15 cellular contexts compared by ENCODE assay signal in genomic region chr1:30476911-30477459, GRCh38.
DNase-seq lines count a peak whose midpoint lies in the region; ATAC-seq and TF ChIP-seq lines count a peak whose summit lies in the region.
"Had no signal": no experiment of that assay in that cellular context is flagged by ENCODE, and none has a peak within 500 bp of the region (broad histone marks: within the 10 kb centered on the region; RNA-seq: fewer than 3 reads in every experiment).

No MANE protein-coding gene starts in this region.

- H3K23ac ChIP-seq in IMR-90 (ENCODE audit: low read depth, low read length): no peak overlapping the region
- H3K23ac ChIP-seq in neuronal stem cell (ENCODE audit: low read depth, low read length, poor library complexity): no peak overlapping the region

- H2BK15ac ChIP-seq in IMR-90 (ENCODE audit: low read depth, low read length) (no peak overlapping the region), neuronal stem cell (ENCODE audit: low read length) (no peak overlapping the region)

- H3K14ac ChIP-seq in IMR-90 (replicated peaks; ENCODE audit: low read depth, low read length) (no peak overlapping the region), neuronal stem cell (ENCODE audit: low read length) (peak overlapping the region; percentile 86)

- no peak overlapping the region for H2AK9ac ChIP-seq in IMR-90 (replicated peaks; ENCODE audit: low read depth, low read length, poor library complexity)

- dilution Hi-C loops in IMR-90 (cut with HindIII; ENCODE audit: low sequenced_read_pairs, unreplicated experiment): no loop called here

- no peak overlapping the region for H2AFZ ChIP-seq in GM23338
- no peak overlapping the region for H2AFZ ChIP-seq in IMR-90 (replicated peaks; ENCODE audit: low read length, poor library complexity)
- H2AFZ ChIP-seq in neuronal stem cell (ENCODE audit: low read length): no peak overlapping the region

- CTCF ChIA-PET in IMR-90 (lab: Yijun Ruan, JAX): no interaction called here

- no peak overlapping the region for H3K4me3 ChIP-seq in GM23338
- H3K4me3 ChIP-seq in IMR-90 (ENCODE audit: insufficient read depth, low read depth, low read length): no peak overlapping the region
- H3K4me3 ChIP-seq in neuronal stem cell (ENCODE audit: low read length in 2 of 2): no peak overlapping the region
- no peak overlapping the region for H3K4me3 ChIP-seq in spleen
- H3K4me3 ChIP-seq in right atrium auricular region: no peak overlapping the region
- no peak overlapping the region for H3K4me3 ChIP-seq in brain microvascular endothelial cell (ENCODE audit: low read depth, low read length)
- H3K4me3 ChIP-seq: GM12878 had no signal

- peaks cover 38% of the 10 kb centered on the region for H3K9me3 Mint-ChIP-seq in GM23338

- H3F3A ChIP-seq in GM23338 (replicated peaks; ENCODE audit: low read depth): no peaks in the 10 kb centered on the region

- ATAC-seq in GM23338 (no peak), IMR-90 (ENCODE audit: low read depth) (no peak), GM18519 (IDR thresholded peaks at IDR 0.05; ENCODE audit: low FRiP score, unreplicated experiment) (no peak)
- ATAC-seq: GM12878 had no signal

- H3K27ac Mint-ChIP-seq in GM23338: peak overlapping the region; percentile 1; the same call in 1 of the 2 replicates
- H3K27ac Mint-ChIP-seq: CD4-positive, alpha-beta memory T cell had no signal

- intact Hi-C loops in IMR-90 (cut with micrococcal nuclease): no loop called here
- intact Hi-C loops in spleen (cut with DNase I; ENCODE audit: low total_unique reads): no loop called here

- no TSS peak for BruUV-seq in IMR-90 (replicated peaks; lab: Mats Ljungman, UMichigan)

- no peaks in the 10 kb centered on the region for H3K79me1 ChIP-seq in IMR-90 (ENCODE audit: low read depth in 1 of 2, low read length in 2 of 2)
- peaks cover 2% of the 10 kb centered on the region for H3K79me1 ChIP-seq in neuronal stem cell (ENCODE audit: low read depth, low read length)

- TF ChIP-seq RAD21 in IMR-90 (IDR thresholded peaks at IDR 0.05; ENCODE audit: low read length): no peak

- H3K56ac ChIP-seq in IMR-90 (ENCODE audit: extremely low read depth, insufficient read depth, low read length): no peak overlapping the region

- H3K4me2 ChIP-seq in GM23338: no peak overlapping the region
- no peak overlapping the region for H3K4me2 ChIP-seq in IMR-90 (ENCODE audit: low read depth, low read length)
- no peak overlapping the region for H3K4me2 ChIP-seq in neuronal stem cell (ENCODE audit: insufficient read depth, low read length, poor library complexity, severe bottlenecking)

- no peak overlapping the region for H2AK5ac ChIP-seq in IMR-90 (ENCODE audit: low read depth, low read length)
- no peak overlapping the region for H2AK5ac ChIP-seq in neuronal stem cell (ENCODE audit: low read depth, low read length)

- DNase-seq in GM23338 (ENCODE audit: low spot score) (no peak), IMR-90 (no peak), neuronal stem cell (ENCODE audit: low spot score) (no peak), spleen (peak; percentile 53), right atrium auricular region (ENCODE audit: low spot score) (no peak), brain microvascular endothelial cell (no peak), middle frontal gyrus (ENCODE audit: extremely low spot score, low spot score) (no peak)
- DNase-seq: BE2C; CD4-positive, alpha-beta memory T cell; DMS79; HCEC 1CT had no signal

- H3K27ac ChIP-seq in GM23338 (ENCODE audit: low read depth) (no peak overlapping the region), IMR-90 (ENCODE audit: insufficient read depth, low read length) (no peak overlapping the region), neuronal stem cell (replicated peaks; ENCODE audit: low read length) (no peak overlapping the region), spleen (no peak overlapping the region), right atrium auricular region (no peak overlapping the region), brain microvascular endothelial cell (no peak overlapping the region)
- H3K27ac ChIP-seq: C4-2B, HL-60 had no signal

- H3K36me3 ChIP-seq in GM23338 (ENCODE audit: insufficient read depth) (no peaks in the 10 kb centered on the region), IMR-90 (ENCODE audit: control insufficient read depth, insufficient read depth, low read length) (no peaks in the 10 kb centered on the region), neuronal stem cell (replicated peaks in 1 of 2; ENCODE audit: control insufficient read depth in 2 of 2, insufficient read depth in 2 of 2, low read length in 2 of 2) (no peaks in the 10 kb centered on the region), spleen (no peaks in the 10 kb centered on the region), right atrium auricular region (no peaks in the 10 kb centered on the region), brain microvascular endothelial cell (replicated peaks) (no peaks in the 10 kb centered on the region)
- H3K36me3 ChIP-seq: BE2C had no signal

- H2BK20ac ChIP-seq in IMR-90 (ENCODE audit: low read depth, low read length): no peak overlapping the region

- H2BK5ac ChIP-seq in IMR-90 (ENCODE audit: low read depth, low read length, poor library complexity, severe bottlenecking) (peak overlapping the region; percentile 70), neuronal stem cell (ENCODE audit: low read length) (no peak overlapping the region)

- H2BK120ac ChIP-seq in IMR-90 (ENCODE audit: low read depth, low read length) (no peak overlapping the region), neuronal stem cell (ENCODE audit: low read depth, low read length) (no peak overlapping the region)

- H4K91ac ChIP-seq in IMR-90 (ENCODE audit: insufficient read depth, low read depth, low read length) (no peak overlapping the region), neuronal stem cell (ENCODE audit: low read depth, low read length, poor library complexity) (no peak overlapping the region)

- H3K18ac ChIP-seq in IMR-90 (ENCODE audit: low read depth, low read length): no peak overlapping the region
- H3K18ac ChIP-seq in neuronal stem cell (ENCODE audit: low read length): peak overlapping the region; percentile 3

- no CpG with 5 or more reads among the region's 8 CpGs for whole genome bisulfite sequencing in IMR-90 (ENCODE audit: extremely low coverage in 2 of 2, insufficient read length in 1 of 2), 2 experiments
- no CpG with 5 or more reads among the region's 8 CpGs for WGBS in neuronal stem cell (ENCODE audit: extremely low coverage in 2 of 2, insufficient read length in 2 of 2, insufficient replicate concordance in 1 of 2), 2 donors
- WGBS in spleen, 5 donors: 84 to 92% (median 88%) methylated on average over 7 to 8 of the region's 8 CpGs

- peaks cover 16% of the 10 kb centered on the region for H3K36me3 Mint-ChIP-seq in GM23338 (ENCODE audit: low read depth)

- H3K4me1 Mint-ChIP-seq in GM23338: no peaks in the 10 kb centered on the region; the same call in 2 of the 3 replicates

- no peak overlapping the region for H2BK12ac ChIP-seq in neuronal stem cell (ENCODE audit: low read length)

- H3K9me3 ChIP-seq in IMR-90 (ENCODE audit: control insufficient read depth, insufficient read depth, low read length): peaks cover 9% of the 10 kb centered on the region; the same call in 1 of the 2 replicates
- peaks cover 6 to 10% of the 10 kb centered on the region in 2 donors for H3K9me3 ChIP-seq in neuronal stem cell (replicated peaks in 1 of 2; ENCODE audit: control insufficient read depth in 2 of 2, insufficient read depth in 1 of 2, low read depth in 1 of 2, low read length in 2 of 2)
- peaks cover 0 to 24% (median 17%) of the 10 kb centered on the region in 8 donors for H3K9me3 ChIP-seq in spleen
- peaks cover 5 to 10% of the 10 kb centered on the region in 2 donors for H3K9me3 ChIP-seq in right atrium auricular region
- H3K9me3 ChIP-seq: BE2C had no signal

- H3K9me1 ChIP-seq in IMR-90 (ENCODE audit: insufficient read depth, low read length): no peaks in the 10 kb centered on the region

- POLR2A ChIA-PET in IMR-90 (lab: Charles Lee; ENCODE audit: unreplicated experiment): no interaction called here

- H3K9ac ChIP-seq in IMR-90 (ENCODE audit: low read depth, low read length) (no peak overlapping the region), neuronal stem cell (ENCODE audit: low read depth, low read length, poor library complexity) (peak overlapping the region; percentile 38)

- H4K5ac ChIP-seq in IMR-90 (ENCODE audit: low read depth, low read length): no peak overlapping the region

- H3K27me3 ChIP-seq in GM23338 (ENCODE audit: insufficient read depth) (no peaks in the 10 kb centered on the region), IMR-90 (ENCODE audit: control insufficient read depth, insufficient read depth, low read length) (no peaks in the 10 kb centered on the region), neuronal stem cell (ENCODE audit: control insufficient read depth in 3 of 3, insufficient read depth in 3 of 3, low read depth in 1 of 3, low read length in 3 of 3) (peaks cover 0 to 6% (median 0%) of the 10 kb centered on the region in 3 experiments), spleen (replicated peaks in 1 of 7) (peaks cover 0 to 13% (median 0%) of the 10 kb centered on the region in 7 donors), right atrium auricular region (no peaks in the 10 kb centered on the region), brain microvascular endothelial cell (replicated peaks) (no peaks in the 10 kb centered on the region)
- H3K27me3 ChIP-seq: BE2C had no signal

- no peaks in the 10 kb centered on the region for H3K9me2 ChIP-seq in GM23338 (ENCODE audit: insufficient read depth)

- H3K27me3 Mint-ChIP-seq in GM23338 (ENCODE audit: insufficient read depth, low read depth, poor library complexity): peaks cover 7% of the 10 kb centered on the region

- H4K20me1 ChIP-seq in GM23338 (replicated peaks; ENCODE audit: insufficient read depth): no peaks in the 10 kb centered on the region
- H4K20me1 ChIP-seq in IMR-90 (ENCODE audit: insufficient read depth, low read length): no peaks in the 10 kb centered on the region

- in situ Hi-C loops in IMR-90 (cut with MboI; ENCODE audit: low sequenced_read_pairs): no loop called here
- in situ Hi-C loops in brain microvascular endothelial cell (cut with HindIII; ENCODE audit: low pct_ligation_motif_present, low sequenced_read_pairs): no loop called here

- no peak for TF ChIP-seq CTCF in GM23338 (conservative IDR thresholded peaks at IDR 0.05; ENCODE audit: low read depth in 2 of 2)
- no peak for TF ChIP-seq CTCF in IMR-90 (conservative IDR thresholded peaks at IDR 0.05; ENCODE audit: low read depth, low read length)
- no peak for TF ChIP-seq CTCF in spleen (IDR thresholded peaks at IDR 0.05 in 8 of 11, conservative IDR thresholded peaks at IDR 0.05 in 3 of 11)
- TF ChIP-seq CTCF in right atrium auricular region (IDR thresholded peaks at IDR 0.05): no peak
- TF ChIP-seq CTCF in brain microvascular endothelial cell (IDR thresholded peaks at IDR 0.05; ENCODE audit: low read depth, low read length, missing control alignments): no peak

- H4K8ac ChIP-seq in IMR-90 (ENCODE audit: low read depth in 2 of 2, low read length in 2 of 2): no peak overlapping the region
- H4K8ac ChIP-seq in neuronal stem cell (ENCODE audit: low read depth, low read length): no peak overlapping the region

- no peak overlapping the region for H3K4ac ChIP-seq in IMR-90 (ENCODE audit: low read depth, low read length)
- no peak overlapping the region for H3K4ac ChIP-seq in neuronal stem cell (ENCODE audit: low read length)

- H3K79me2 ChIP-seq in GM23338 (replicated peaks; ENCODE audit: insufficient read depth): no peaks in the 10 kb centered on the region

- TF ChIP-seq POLR2A in IMR-90 (IDR thresholded peaks at IDR 0.05; ENCODE audit: low read depth, low read length): no peak
- no peak for TF ChIP-seq POLR2A in spleen (IDR thresholded peaks at IDR 0.05)

- no peak overlapping the region for H3K4me3 Mint-ChIP-seq in GM23338
- H3K4me3 Mint-ChIP-seq: CD4-positive, alpha-beta memory T cell had no signal

- H3K4me1 ChIP-seq in GM23338 (ENCODE audit: insufficient read depth): no peaks in the 10 kb centered on the region
- H3K4me1 ChIP-seq in IMR-90 (ENCODE audit: control insufficient read depth, insufficient read depth, low read length): no peaks in the 10 kb centered on the region
- H3K4me1 ChIP-seq in neuronal stem cell (ENCODE audit: control insufficient read depth in 2 of 2, insufficient read depth in 1 of 2, low read depth in 1 of 2, low read length in 2 of 2): no peaks in the 10 kb centered on the region
- no peaks in the 10 kb centered on the region for H3K4me1 ChIP-seq in spleen
- H3K4me1 ChIP-seq in right atrium auricular region: no peaks in the 10 kb centered on the region
- H3K4me1 ChIP-seq: BE2C had no signal
